Comparison of ENCODE assay signal across 1 cellular context in the genomic region with DNA sequence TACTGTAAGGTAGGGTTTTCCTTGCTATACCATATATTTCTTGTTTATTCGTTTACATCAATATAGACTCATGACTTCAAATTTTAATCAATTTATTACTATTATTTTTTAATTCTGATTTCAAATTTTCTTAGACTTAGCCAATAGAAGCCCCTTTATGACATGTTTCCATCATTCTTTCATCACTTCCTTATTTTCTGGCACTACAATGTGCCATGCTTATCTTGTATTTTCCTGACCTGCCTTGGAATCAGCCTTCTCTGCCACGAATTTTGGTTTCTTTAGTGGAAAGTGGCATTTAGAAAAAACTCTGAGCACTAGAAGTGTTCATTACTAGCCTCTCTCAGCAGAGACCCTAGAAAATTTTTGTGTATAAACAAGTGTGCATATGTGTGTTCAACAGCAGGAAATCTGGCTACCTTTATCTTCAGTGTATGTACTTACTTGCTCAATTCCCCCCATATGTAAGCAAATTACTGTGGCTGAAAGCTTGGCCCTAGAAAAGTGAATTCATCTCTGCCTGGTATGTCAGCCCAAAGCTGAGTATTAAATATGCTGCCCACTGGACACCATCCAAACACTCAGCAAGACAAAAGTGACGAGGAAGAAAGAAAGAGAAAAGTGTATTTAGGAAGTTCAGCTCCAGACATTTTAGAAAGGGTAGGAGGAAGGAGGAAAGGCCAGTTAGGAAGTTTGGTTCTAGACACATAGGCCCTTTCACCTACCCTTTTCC.
TF ChIP-seq lines count a peak whose summit lies in the region.

No MANE protein-coding gene starts in this region.

TF ChIP-seq in HepG2, 621 proteins besides CTCF, POLR2A, EP300 and RAD21 (continues in another document):
- TF ChIP-seq SP4 (CRISPR knock-in tag; IDR thresholded peaks at IDR 0.05) (no peak), WIZ (CRISPR knock-in tag; IDR thresholded peaks at IDR 0.05) (no peak), ZBTB21 (CRISPR knock-in tag; IDR thresholded peaks at IDR 0.05) (no peak), MAFK (conservative IDR thresholded peaks at IDR 0.05 in 1 of 2, IDR thresholded peaks at IDR 0.05 in 1 of 2; ENCODE audit: low read length in 2 of 2) (no peak), PCBP2 (optimal IDR thresholded peaks at IDR 0.05; ENCODE audit: low read depth, low read length, poor library complexity, severe bottlenecking) (no peak), ZFAT (CRISPR knock-in tag; conservative IDR thresholded peaks at IDR 0.05) (no peak), LCORL (IDR thresholded peaks at IDR 0.05) (no peak), LCORL (CRISPR knock-in tag; IDR thresholded peaks at IDR 0.05) (peak; percentile 62), ZNF432 (CRISPR knock-in tag; IDR thresholded peaks at IDR 0.05; ENCODE audit: borderline replicate concordance) (no peak), SP1 (IDR thresholded peaks at IDR 0.05) (no peak), SP1 (CRISPR knock-in tag; IDR thresholded peaks at IDR 0.05) (no peak), ZNF550 (CRISPR knock-in tag; IDR thresholded peaks at IDR 0.05; ENCODE audit: borderline replicate concordance) (no peak), NONO (IDR thresholded peaks at IDR 0.05) (no peak), NONO (CRISPR knock-in tag; conservative IDR thresholded peaks at IDR 0.05) (no peak), SP5 (CRISPR knock-in tag; IDR thresholded peaks at IDR 0.05; ENCODE audit: borderline replicate concordance, low read depth) (no peak), HCFC1 (IDR thresholded peaks at IDR 0.05; ENCODE audit: low read depth, low read length) (no peak), KLF11 (CRISPR knock-in tag; IDR thresholded peaks at IDR 0.05) (no peak), CENPT (CRISPR knock-in tag; IDR thresholded peaks at IDR 0.05; ENCODE audit: low read depth) (no peak), NCOA1 (CRISPR knock-in tag; IDR thresholded peaks at IDR 0.05) (peak; percentile 83; the same call in 1 of the 2 replicates), SMARCE1 (IDR thresholded peaks at IDR 0.05; ENCODE audit: borderline replicate concordance) (no peak), ATRX (CRISPR knock-in tag; IDR thresholded peaks at IDR 0.05; ENCODE audit: borderline replicate concordance) (no peak), MTA1 (CRISPR knock-in tag; IDR thresholded peaks at IDR 0.05; ENCODE audit: borderline replicate concordance) (no peak), NR2F1 (CRISPR knock-in tag; IDR thresholded peaks at IDR 0.05) (no peak), ZNF605 (CRISPR knock-in tag; IDR thresholded peaks at IDR 0.05) (no peak), ESRRA (CRISPR knock-in tag; IDR thresholded peaks at IDR 0.05; ENCODE audit: low read depth) (no peak), BORCS8-MEF2B (CRISPR knock-in tag; IDR thresholded peaks at IDR 0.05) (no peak), TGIF2 (CRISPR knock-in tag; IDR thresholded peaks at IDR 0.05) (no peak), ASH2L (IDR thresholded peaks at IDR 0.05; ENCODE audit: insufficient read length, low read depth, low read length) (no peak), NFKBIZ (CRISPR knock-in tag; IDR thresholded peaks at IDR 0.05) (no peak), AGO1 (IDR thresholded peaks at IDR 0.05; ENCODE audit: low read depth, low read length, poor library complexity, severe bottlenecking) (no peak), ZNF3 (CRISPR knock-in tag; IDR thresholded peaks at IDR 0.05) (no peak)
- TF ChIP-seq, protein P1, sequence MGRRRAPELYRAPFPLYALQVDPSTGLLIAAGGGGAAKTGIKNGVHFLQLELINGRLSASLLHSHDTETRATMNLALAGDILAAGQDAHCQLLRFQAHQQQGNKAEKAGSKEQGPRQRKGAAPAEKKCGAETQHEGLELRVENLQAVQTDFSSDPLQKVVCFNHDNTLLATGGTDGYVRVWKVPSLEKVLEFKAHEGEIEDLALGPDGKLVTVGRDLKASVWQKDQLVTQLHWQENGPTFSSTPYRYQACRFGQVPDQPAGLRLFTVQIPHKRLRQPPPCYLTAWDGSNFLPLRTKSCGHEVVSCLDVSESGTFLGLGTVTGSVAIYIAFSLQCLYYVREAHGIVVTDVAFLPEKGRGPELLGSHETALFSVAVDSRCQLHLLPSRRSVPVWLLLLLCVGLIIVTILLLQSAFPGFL (CRISPR knock-in tag; IDR thresholded peaks at IDR 0.05) = no peak
- TF ChIP-seq, protein P2, sequence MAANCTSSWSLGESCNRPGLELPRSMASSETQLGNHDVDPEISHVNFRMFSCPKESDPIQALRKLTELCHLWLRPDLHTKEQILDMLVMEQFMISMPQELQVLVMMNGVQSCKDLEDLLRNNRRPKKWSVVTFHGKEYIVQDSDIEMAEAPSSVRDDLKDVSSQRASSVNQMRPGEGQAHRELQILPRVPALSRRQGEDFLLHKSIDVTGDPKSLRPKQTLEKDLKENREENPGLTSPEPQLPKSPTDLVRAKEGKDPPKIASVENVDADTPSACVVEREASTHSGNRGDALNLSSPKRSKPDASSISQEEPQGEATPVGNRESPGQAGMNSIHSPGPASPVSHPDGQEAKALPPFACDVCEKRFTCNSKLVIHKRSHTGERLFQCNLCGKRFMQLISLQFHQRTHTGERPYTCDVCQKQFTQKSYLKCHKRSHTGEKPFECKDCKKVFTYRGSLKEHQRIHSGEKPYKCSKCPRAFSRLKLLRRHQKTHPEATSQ (CRISPR knock-in tag; IDR thresholded peaks at IDR 0.05; ENCODE audit: borderline replicate concordance) = no peak
- TF ChIP-seq, protein P3, sequence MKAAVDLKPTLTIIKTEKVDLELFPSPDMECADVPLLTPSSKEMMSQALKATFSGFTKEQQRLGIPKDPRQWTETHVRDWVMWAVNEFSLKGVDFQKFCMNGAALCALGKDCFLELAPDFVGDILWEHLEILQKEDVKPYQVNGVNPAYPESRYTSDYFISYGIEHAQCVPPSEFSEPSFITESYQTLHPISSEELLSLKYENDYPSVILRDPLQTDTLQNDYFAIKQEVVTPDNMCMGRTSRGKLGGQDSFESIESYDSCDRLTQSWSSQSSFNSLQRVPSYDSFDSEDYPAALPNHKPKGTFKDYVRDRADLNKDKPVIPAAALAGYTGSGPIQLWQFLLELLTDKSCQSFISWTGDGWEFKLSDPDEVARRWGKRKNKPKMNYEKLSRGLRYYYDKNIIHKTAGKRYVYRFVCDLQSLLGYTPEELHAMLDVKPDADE (CRISPR knock-in tag; IDR thresholded peaks at IDR 0.05) = no peak
- TF ChIP-seq, protein P4, sequence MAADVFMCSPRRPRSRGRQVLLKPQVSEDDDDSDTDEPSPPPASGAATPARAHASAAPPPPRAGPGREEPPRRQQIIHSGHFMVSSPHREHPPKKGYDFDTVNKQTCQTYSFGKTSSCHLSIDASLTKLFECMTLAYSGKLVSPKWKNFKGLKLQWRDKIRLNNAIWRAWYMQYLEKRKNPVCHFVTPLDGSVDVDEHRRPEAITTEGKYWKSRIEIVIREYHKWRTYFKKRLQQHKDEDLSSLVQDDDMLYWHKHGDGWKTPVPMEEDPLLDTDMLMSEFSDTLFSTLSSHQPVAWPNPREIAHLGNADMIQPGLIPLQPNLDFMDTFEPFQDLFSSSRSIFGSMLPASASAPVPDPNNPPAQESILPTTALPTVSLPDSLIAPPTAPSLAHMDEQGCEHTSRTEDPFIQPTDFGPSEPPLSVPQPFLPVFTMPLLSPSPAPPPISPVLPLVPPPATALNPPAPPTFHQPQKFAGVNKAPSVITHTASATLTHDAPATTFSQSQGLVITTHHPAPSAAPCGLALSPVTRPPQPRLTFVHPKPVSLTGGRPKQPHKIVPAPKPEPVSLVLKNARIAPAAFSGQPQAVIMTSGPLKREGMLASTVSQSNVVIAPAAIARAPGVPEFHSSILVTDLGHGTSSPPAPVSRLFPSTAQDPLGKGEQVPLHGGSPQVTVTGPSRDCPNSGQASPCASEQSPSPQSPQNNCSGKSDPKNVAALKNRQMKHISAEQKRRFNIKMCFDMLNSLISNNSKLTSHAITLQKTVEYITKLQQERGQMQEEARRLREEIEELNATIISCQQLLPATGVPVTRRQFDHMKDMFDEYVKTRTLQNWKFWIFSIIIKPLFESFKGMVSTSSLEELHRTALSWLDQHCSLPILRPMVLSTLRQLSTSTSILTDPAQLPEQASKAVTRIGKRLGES (CRISPR knock-in tag; IDR thresholded peaks at IDR 0.05; ENCODE audit: borderline replicate concordance) = no peak
- TF ChIP-seq, protein P5, sequence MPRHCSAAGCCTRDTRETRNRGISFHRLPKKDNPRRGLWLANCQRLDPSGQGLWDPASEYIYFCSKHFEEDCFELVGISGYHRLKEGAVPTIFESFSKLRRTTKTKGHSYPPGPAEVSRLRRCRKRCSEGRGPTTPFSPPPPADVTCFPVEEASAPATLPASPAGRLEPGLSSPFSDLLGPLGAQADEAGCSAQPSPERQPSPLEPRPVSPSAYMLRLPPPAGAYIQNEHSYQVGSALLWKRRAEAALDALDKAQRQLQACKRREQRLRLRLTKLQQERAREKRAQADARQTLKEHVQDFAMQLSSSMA (CRISPR knock-in tag; IDR thresholded peaks at IDR 0.05) = no peak
- TF ChIP-seq, protein P6, sequence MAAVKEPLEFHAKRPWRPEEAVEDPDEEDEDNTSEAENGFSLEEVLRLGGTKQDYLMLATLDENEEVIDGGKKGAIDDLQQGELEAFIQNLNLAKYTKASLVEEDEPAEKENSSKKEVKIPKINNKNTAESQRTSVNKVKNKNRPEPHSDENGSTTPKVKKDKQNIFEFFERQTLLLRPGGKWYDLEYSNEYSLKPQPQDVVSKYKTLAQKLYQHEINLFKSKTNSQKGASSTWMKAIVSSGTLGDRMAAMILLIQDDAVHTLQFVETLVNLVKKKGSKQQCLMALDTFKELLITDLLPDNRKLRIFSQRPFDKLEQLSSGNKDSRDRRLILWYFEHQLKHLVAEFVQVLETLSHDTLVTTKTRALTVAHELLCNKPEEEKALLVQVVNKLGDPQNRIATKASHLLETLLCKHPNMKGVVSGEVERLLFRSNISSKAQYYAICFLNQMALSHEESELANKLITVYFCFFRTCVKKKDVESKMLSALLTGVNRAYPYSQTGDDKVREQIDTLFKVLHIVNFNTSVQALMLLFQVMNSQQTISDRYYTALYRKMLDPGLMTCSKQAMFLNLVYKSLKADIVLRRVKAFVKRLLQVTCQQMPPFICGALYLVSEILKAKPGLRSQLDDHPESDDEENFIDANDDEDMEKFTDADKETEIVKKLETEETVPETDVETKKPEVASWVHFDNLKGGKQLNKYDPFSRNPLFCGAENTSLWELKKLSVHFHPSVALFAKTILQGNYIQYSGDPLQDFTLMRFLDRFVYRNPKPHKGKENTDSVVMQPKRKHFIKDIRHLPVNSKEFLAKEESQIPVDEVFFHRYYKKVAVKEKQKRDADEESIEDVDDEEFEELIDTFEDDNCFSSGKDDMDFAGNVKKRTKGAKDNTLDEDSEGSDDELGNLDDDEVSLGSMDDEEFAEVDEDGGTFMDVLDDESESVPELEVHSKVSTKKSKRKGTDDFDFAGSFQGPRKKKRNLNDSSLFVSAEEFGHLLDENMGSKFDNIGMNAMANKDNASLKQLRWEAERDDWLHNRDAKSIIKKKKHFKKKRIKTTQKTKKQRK (IDR thresholded peaks at IDR 0.05; ENCODE audit: low read length) = no peak
- TF ChIP-seq, protein P7, sequence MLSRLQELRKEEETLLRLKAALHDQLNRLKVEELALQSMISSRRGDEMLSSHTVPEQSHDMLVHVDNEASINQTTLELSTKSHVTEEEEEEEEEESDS (CRISPR knock-in tag; IDR thresholded peaks at IDR 0.05; ENCODE audit: borderline replicate concordance) = no peak
- TF ChIP-seq, protein P8, sequence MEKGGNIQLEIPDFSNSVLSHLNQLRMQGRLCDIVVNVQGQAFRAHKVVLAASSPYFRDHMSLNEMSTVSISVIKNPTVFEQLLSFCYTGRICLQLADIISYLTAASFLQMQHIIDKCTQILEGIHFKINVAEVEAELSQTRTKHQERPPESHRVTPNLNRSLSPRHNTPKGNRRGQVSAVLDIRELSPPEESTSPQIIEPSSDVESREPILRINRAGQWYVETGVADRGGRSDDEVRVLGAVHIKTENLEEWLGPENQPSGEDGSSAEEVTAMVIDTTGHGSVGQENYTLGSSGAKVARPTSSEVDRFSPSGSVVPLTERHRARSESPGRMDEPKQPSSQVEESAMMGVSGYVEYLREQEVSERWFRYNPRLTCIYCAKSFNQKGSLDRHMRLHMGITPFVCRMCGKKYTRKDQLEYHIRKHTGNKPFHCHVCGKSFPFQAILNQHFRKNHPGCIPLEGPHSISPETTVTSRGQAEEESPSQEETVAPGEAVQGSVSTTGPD (CRISPR knock-in tag; IDR thresholded peaks at IDR 0.05) = no peak
- TF ChIP-seq, protein P9, sequence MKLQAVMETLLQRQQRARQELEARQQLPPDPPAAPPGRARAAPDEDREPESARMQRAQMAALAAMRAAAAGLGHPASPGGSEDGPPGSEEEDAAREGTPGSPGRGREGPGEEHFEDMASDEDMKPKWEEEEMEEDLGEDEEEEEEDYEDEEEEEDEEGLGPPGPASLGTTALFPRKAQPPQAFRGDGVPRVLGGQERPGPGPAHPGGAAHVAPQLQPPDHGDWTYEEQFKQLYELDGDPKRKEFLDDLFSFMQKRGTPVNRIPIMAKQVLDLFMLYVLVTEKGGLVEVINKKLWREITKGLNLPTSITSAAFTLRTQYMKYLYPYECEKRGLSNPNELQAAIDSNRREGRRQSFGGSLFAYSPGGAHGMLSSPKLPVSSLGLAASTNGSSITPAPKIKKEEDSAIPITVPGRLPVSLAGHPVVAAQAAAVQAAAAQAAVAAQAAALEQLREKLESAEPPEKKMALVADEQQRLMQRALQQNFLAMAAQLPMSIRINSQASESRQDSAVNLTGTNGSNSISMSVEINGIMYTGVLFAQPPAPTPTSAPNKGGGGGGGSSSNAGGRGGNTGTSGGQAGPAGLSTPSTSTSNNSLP (IDR thresholded peaks at IDR 0.05; ENCODE audit: low read depth, low read length) = peak; percentile 28; the same call in 1 of the 2 replicates
- TF ChIP-seq, protein P10, sequence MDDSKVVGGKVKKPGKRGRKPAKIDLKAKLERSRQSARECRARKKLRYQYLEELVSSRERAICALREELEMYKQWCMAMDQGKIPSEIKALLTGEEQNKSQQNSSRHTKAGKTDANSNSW (CRISPR knock-in tag; IDR thresholded peaks at IDR 0.05; ENCODE audit: borderline replicate concordance) = no peak
- TF ChIP-seq, protein P11, sequence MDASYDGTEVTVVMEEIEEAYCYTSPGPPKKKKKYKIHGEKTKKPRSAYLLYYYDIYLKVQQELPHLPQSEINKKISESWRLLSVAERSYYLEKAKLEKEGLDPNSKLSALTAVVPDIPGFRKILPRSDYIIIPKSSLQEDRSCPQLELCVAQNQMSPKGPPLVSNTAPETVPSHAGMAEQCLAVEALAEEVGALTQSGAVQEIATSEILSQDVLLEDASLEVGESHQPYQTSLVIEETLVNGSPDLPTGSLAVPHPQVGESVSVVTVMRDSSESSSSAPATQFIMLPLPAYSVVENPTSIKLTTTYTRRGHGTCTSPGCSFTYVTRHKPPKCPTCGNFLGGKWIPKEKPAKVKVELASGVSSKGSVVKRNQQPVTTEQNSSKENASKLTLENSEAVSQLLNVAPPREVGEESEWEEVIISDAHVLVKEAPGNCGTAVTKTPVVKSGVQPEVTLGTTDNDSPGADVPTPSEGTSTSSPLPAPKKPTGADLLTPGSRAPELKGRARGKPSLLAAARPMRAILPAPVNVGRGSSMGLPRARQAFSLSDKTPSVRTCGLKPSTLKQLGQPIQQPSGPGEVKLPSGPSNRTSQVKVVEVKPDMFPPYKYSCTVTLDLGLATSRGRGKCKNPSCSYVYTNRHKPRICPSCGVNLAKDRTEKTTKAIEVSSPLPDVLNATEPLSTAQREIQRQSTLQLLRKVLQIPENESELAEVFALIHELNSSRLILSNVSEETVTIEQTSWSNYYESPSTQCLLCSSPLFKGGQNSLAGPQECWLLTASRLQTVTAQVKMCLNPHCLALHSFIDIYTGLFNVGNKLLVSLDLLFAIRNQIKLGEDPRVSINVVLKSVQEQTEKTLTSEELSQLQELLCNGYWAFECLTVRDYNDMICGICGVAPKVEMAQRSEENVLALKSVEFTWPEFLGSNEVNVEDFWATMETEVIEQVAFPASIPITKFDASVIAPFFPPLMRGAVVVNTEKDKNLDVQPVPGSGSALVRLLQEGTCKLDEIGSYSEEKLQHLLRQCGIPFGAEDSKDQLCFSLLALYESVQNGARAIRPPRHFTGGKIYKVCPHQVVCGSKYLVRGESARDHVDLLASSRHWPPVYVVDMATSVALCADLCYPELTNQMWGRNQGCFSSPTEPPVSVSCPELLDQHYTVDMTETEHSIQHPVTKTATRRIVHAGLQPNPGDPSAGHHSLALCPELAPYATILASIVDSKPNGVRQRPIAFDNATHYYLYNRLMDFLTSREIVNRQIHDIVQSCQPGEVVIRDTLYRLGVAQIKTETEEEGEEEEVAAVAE (CRISPR knock-in tag; IDR thresholded peaks at IDR 0.05; ENCODE audit: borderline replicate concordance) = no peak
